Comparison of ENCODE assay signal across 8 cellular contexts in genomic region chr3:15064835-15065549, GRCh38. TPM values are rescaled to one million over a fixed set of nuclear protein-coding genes. Genes with fewer than 3 reads are reported as not detected.
A peak's percentile ranks its signal among the peaks of the same experiment; 100 is the strongest.
DNase-seq lines count a peak whose midpoint lies in the region; ATAC-seq and TF ChIP-seq lines count a peak whose summit lies in the region.

Gene MRPS25 (minus strand): TSS chr3:15065315. CDS start chr3:15065194, 121 bp downstream.

- H4K20me1 ChIP-seq in BLaER1 = peaks cover 26% of the 10 kb centered on the region

- no peak for TF ChIP-seq CTCF in coronary artery (IDR thresholded peaks at IDR 0.05)

- H3K27me3 Mint-ChIP-seq in activated CD4-positive, alpha-beta T cell treated with anti-CD3 and anti-CD28 coated beads, Interleukin-2, amount 10 ng/mL, durations not matched to agents 24 days and 14 days = no peaks in the 10 kb centered on the region

- H3K4me1 ChIP-seq in BLaER1 = peaks cover 14% of the 10 kb centered on the region

- intact Hi-C loops in activated CD4-positive, alpha-beta T cell treated with anti-CD3 and anti-CD28 coated beads, Interleukin-2, amount 10 ng/mL, durations not matched to agents 24 days and 14 days (cut with micrococcal nuclease) = loop anchor here (1.0 to 10.0 kb wide), 6 partner anchors 10 to 536 kb away; partner anchors contain the start of genes BTD, CCDC174, HACL1 and NR2C2

- peaks cover 14% of the 10 kb centered on the region for H3K36me3 Mint-ChIP-seq in activated CD4-positive, alpha-beta T cell treated with anti-CD3 and anti-CD28 coated beads, Interleukin-2, amount 10 ng/mL, durations not matched to agents 24 days and 14 days (ENCODE audit: low read depth)

- no peaks in the 10 kb centered on the region for H3K9me3 Mint-ChIP-seq in activated CD4-positive, alpha-beta T cell treated with anti-CD3 and anti-CD28 coated beads, Interleukin-2, amount 10 ng/mL, durations not matched to agents 24 days and 14 days

- peak within 1 kb of the TSS; percentile 92 for H3K4me2 ChIP-seq in BLaER1

- peaks cover 14% of the 10 kb centered on the region for H3K36me3 ChIP-seq in BLaER1

- H3K4me1 Mint-ChIP-seq in activated CD4-positive, alpha-beta T cell treated with anti-CD3 and anti-CD28 coated beads, Interleukin-2, amount 10 ng/mL, durations not matched to agents 24 days and 14 days = peaks cover 15% of the 10 kb centered on the region

- peak within 1 kb of the TSS; percentile 95 for H3K9ac ChIP-seq in BLaER1

- peak; percentile 91 for ATAC-seq in GM19328 (IDR thresholded peaks at IDR 0.05; ENCODE audit: unreplicated experiment)
- peak; percentile 94 for ATAC-seq in HG03469 (IDR thresholded peaks at IDR 0.05; ENCODE audit: unreplicated experiment)

- H3K4me3 Mint-ChIP-seq in activated CD4-positive, alpha-beta T cell treated with anti-CD3 and anti-CD28 coated beads, Interleukin-2, amount 10 ng/mL, durations not matched to agents 24 days and 14 days = peak within 1 kb of the TSS; percentile 98

- no peaks in the 10 kb centered on the region for H3K9me3 ChIP-seq in BLaER1

- H3K27ac ChIP-seq in BLaER1 (peak within 1 kb of the TSS; percentile 93), coronary artery (peak within 1 kb of the TSS; percentile 43 to 86)

- no peaks in the 10 kb centered on the region for H3K27me3 ChIP-seq in BLaER1

- peak within 1 kb of the TSS; percentile 97 for H3K27ac Mint-ChIP-seq in activated CD4-positive, alpha-beta T cell treated with anti-CD3 and anti-CD28 coated beads, Interleukin-2, amount 10 ng/mL, durations not matched to agents 24 days and 14 days

- H3K4me3 ChIP-seq in BLaER1 (peak within 1 kb of the TSS; percentile 89), coronary artery (peak within 1 kb of the TSS; percentile 96)

- DNase-seq in NCI-H526 (lab: John Stamatoyannopoulos, UW) (peak; percentile 72 to 94), coronary artery (ENCODE audit: low spot score) (peak; percentile 91), left kidney (ENCODE audit: low read depth, low spot score) (peak; percentile 97)
- DNase-seq in activated CD4-positive, alpha-beta T cell treated with anti-CD3 and anti-CD28 coated beads, Interleukin-2, amount 10 ng/mL, durations not matched to agents 24 days and 14 days = peak; percentile 97
- peak; percentile 93 for DNase-seq in stimulated activated CD4-positive, alpha-beta T cell treated with anti-CD3 and anti-CD28 coated beads, Interleukin-1b, Interleukin-23, amount 100 ng/mL, for 48 hours

RNA-seq across cellular contexts. Expression of gene MRPS25, which starts in this region (rescaled TPM):
- total RNA-seq in activated CD4-positive, alpha-beta T cell treated with anti-CD3 and anti-CD28 coated beads, Interleukin-2, amount 10 ng/mL, durations not matched to agents 24 days and 14 days = 103 and 114 TPM in 2 replicates

Comparison
In these comparisons a context has a peak if more than half of its experiments do, and no peak if none do; other contexts are left out.
1. Peak in every context shown above with its lines: DNase-seq, ATAC-seq, H3K4me3 ChIP-seq and H3K27ac ChIP-seq.